Comparison of ENCODE assay signal across 11 cellular contexts in the genomic region with DNA sequence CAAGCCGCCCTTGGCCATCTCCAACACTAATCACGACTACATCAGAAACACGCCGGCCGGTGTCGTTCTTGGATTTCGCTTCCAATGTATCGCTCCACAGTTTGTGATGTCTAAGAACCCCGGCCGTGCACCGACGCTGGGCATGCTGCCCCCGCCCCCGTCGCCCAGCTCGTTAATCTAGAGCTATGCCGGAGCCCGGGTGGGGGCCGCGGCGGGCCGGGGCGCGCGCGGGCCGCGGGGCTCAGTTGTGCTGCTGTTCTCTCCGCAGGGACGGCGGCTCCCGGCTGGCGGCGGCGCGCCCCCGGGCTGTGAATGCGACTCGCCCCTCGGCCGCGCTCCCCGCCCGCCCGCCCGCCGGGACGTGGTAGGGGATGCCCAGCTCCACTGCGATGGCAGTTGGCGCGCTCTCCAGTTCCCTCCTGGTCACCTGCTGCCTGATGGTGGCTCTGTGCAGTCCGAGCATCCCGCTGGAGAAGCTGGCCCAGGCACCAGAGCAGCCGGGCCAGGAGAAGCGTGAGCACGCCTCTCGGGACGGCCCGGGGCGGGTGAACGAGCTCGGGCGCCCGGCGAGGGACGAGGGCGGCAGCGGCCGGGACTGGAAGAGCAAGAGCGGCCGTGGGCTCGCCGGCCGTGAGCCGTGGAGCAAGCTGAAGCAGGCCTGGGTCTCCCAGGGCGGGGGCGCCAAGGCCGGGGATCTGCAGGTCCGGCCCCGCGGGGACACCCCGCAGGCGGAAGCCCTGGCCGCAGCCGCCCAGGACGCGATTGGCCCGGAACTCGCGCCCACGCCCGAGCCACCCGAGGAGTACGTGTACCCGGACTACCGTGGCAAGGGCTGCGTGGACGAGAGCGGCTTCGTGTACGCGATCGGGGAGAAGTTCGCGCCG. TPM values are rescaled to one million over a fixed set of nuclear protein-coding genes. Genes with fewer than 3 reads are reported as not detected.
DNase-seq lines count a peak whose midpoint lies in the region; ATAC-seq and TF ChIP-seq lines count a peak whose summit lies in the region.
"Had no signal": no experiment of that assay in that cellular context is flagged by ENCODE, and none has a peak within 500 bp of the region (broad histone marks: within the 10 kb centered on the region; RNA-seq: fewer than 3 reads in every experiment).

No MANE protein-coding gene starts in this region.

- peak overlapping the region; percentile 73 for H3K4me2 ChIP-seq in mesendoderm (ENCODE audit: low read length)

- peak overlapping the region; percentile 42 for H3K4me3 ChIP-seq in ectodermal cell (ENCODE audit: insufficient read depth, low read depth, low read length)
- no peak overlapping the region for H3K4me3 ChIP-seq in mesendoderm (ENCODE audit: low read length)
- peak overlapping the region; percentile 64 for H3K4me3 ChIP-seq in suprapubic skin
- H3K4me3 ChIP-seq: right lobe of liver had no signal

- no peak for ATAC-seq in GM21528 (IDR thresholded peaks at IDR 0.05; ENCODE audit: low FRiP score, unreplicated experiment)

- no peak for TF ChIP-seq POLR2A in suprapubic skin (IDR thresholded peaks at IDR 0.05)

- H3K4me1 ChIP-seq in ectodermal cell (ENCODE audit: control insufficient read depth, insufficient read depth, low read length) (peaks cover 6% of the 10 kb centered on the region), mesendoderm (ENCODE audit: control insufficient read depth, low read depth, low read length) (peaks cover 2% of the 10 kb centered on the region), suprapubic skin (peaks cover 30% of the 10 kb centered on the region)

- H3K56ac ChIP-seq in mesendoderm (ENCODE audit: low read length) = peak overlapping the region; percentile 73

- DNase-seq in DMS79 treated with DMSO at 0.1 percent for 48 hours (lab: John Stamatoyannopoulos, UW) (peak; percentile 10), DMS79 (lab: John Stamatoyannopoulos, UW) (no peak), mesendoderm (peak; percentile 42), suprapubic skin (ENCODE audit: low spot score in 2 of 2) (no peak), NOMO-1 treated with dmso at 0.1 percent for 144 hours (lab: John Stamatoyannopoulos, UW; ENCODE audit: unreplicated experiment) (no peak)
- DNase-seq in NK-92 treated with Interleukin-12 subunit alpha and Interleukin-12 subunit beta, amount 100 ng/mL, for 24 hours (lab: John Stamatoyannopoulos, UW) = no peak
- DNase-seq: right lobe of liver, SW 1271 had no signal

- H3K36me3 ChIP-seq in ectodermal cell (ENCODE audit: control insufficient read depth, insufficient read depth, low read length) (no peaks in the 10 kb centered on the region), mesendoderm (ENCODE audit: control insufficient read depth, insufficient read depth, low read length) (no peaks in the 10 kb centered on the region), suprapubic skin (no peaks in the 10 kb centered on the region)
- H3K36me3 ChIP-seq: right lobe of liver had no signal

- no peak for TF ChIP-seq EP300 in suprapubic skin (IDR thresholded peaks at IDR 0.05)

- H2BK5ac ChIP-seq in mesendoderm (ENCODE audit: low read length) = no peak overlapping the region

- no peak overlapping the region for H3K4ac ChIP-seq in mesendoderm (ENCODE audit: low read depth, low read length)

- H2BK120ac ChIP-seq in mesendoderm (ENCODE audit: low read depth, low read length) = no peak overlapping the region

- H3K79me2 ChIP-seq in mesendoderm (ENCODE audit: control insufficient read depth, insufficient read depth, low read length) = no peaks in the 10 kb centered on the region

- no peak overlapping the region for H3K27ac ChIP-seq in ectodermal cell (ENCODE audit: insufficient read depth, low read depth, low read length, poor library complexity, severe bottlenecking)
- no peak overlapping the region for H3K27ac ChIP-seq in mesendoderm (ENCODE audit: low read depth, low read length)
- peak overlapping the region; percentile 10 for H3K27ac ChIP-seq in suprapubic skin
- H3K27ac ChIP-seq: right lobe of liver had no signal

- H3K9ac ChIP-seq in mesendoderm (ENCODE audit: low read length) = peak overlapping the region; percentile 42

- no peak overlapping the region for H4K5ac ChIP-seq in mesendoderm (ENCODE audit: low read length)

- WGBS in ectodermal cell, 2 experiments = 1% methylated on average over 106 of the region's 106 CpGs
- no CpG with 5 or more reads among the region's 106 CpGs for WGBS in mesendoderm (ENCODE audit: extremely low coverage, insufficient coverage, low lambda C conversion rate)
- WGBS in suprapubic skin = 0% methylated on average over 26 of the region's 106 CpGs

- no peaks in the 10 kb centered on the region for H3K79me1 ChIP-seq in mesendoderm (ENCODE audit: low read length)

- H3K23ac ChIP-seq in mesendoderm (ENCODE audit: low read length) = no peak overlapping the region

- peaks cover 65% of the 10 kb centered on the region for H3K27me3 ChIP-seq in ectodermal cell (ENCODE audit: control insufficient read depth, insufficient read depth, low read length, poor library complexity, severe bottlenecking)
- peaks cover 31% of the 10 kb centered on the region for H3K27me3 ChIP-seq in mesendoderm (ENCODE audit: insufficient read depth, low read length, poor library complexity)
- peaks cover 45% of the 10 kb centered on the region for H3K27me3 ChIP-seq in suprapubic skin

- no peak overlapping the region for H4K8ac ChIP-seq in mesendoderm (ENCODE audit: low read depth, low read length)

- no peaks in the 10 kb centered on the region for H3K9me3 ChIP-seq in ectodermal cell (ENCODE audit: control insufficient read depth, low read length)
- no peaks in the 10 kb centered on the region for H3K9me3 ChIP-seq in suprapubic skin
- H3K9me3 ChIP-seq: right lobe of liver had no signal

- H2BK15ac ChIP-seq in mesendoderm (replicated peaks; ENCODE audit: low read depth) = no peak overlapping the region

- H2AK5ac ChIP-seq in mesendoderm (ENCODE audit: low read length) = no peak overlapping the region

- no peak for TF ChIP-seq CTCF in suprapubic skin (IDR thresholded peaks at IDR 0.05)

- no peak overlapping the region for H3K18ac ChIP-seq in mesendoderm (ENCODE audit: low read length)

RNA-seq across cellular contexts. Expression of a gene that starts 1.9 kb away (rescaled TPM):
- 0.07 TPM for polyA plus RNA-seq in ectodermal cell (2013, experiment 1 of 4)
- polyA plus RNA-seq in ectodermal cell (2013, experiment 2 of 4) = 0.04 TPM
- polyA plus RNA-seq in ectodermal cell (2013, experiment 3 of 4) = 0.11 TPM
- polyA plus RNA-seq in ectodermal cell (2013, experiment 4 of 4) = 0.12 TPM
- 0.06 TPM for polyA plus RNA-seq in mesendoderm (2013, experiment 1 of 2)
- 0.04 TPM for polyA plus RNA-seq in mesendoderm (2013, experiment 2 of 2)
- under 1 TPM; 0.04 to 0.18 (median 0.13) TPM for total RNA-seq in suprapubic skin
- total RNA-seq: activated T-helper 1 cell treated with anti-CD3 and anti-CD28 coated beads, Interleukin-12 subunit alpha, Interleukin-12 subunit beta, Interleukin-2, Interleukin-4 antibody, amounts not matched to agents 30 ng/mL and 10 ng/mL and 1 ng/mL, durations not matched to agents 14 hours and 24 hours and 36 hours; right lobe of liver had no signal

Comparison
In these comparisons a context has a peak if more than half of its experiments do, and no peak if none do; other contexts are left out.
1. DNase-seq: peak in DMS79 treated with DMSO at 0.1 percent for 48 hours (single experiment) and mesendoderm (single experiment); none in DMS79 (single experiment), suprapubic skin (0 of 2), NK-92 treated with Interleukin-12 subunit alpha and Interleukin-12 subunit beta, amount 100 ng/mL, for 24 hours (single experiment) and NOMO-1 treated with dmso at 0.1 percent for 144 hours (single experiment).